Comparison of ENCODE assay signal across 2 cellular contexts in the genomic region with DNA sequence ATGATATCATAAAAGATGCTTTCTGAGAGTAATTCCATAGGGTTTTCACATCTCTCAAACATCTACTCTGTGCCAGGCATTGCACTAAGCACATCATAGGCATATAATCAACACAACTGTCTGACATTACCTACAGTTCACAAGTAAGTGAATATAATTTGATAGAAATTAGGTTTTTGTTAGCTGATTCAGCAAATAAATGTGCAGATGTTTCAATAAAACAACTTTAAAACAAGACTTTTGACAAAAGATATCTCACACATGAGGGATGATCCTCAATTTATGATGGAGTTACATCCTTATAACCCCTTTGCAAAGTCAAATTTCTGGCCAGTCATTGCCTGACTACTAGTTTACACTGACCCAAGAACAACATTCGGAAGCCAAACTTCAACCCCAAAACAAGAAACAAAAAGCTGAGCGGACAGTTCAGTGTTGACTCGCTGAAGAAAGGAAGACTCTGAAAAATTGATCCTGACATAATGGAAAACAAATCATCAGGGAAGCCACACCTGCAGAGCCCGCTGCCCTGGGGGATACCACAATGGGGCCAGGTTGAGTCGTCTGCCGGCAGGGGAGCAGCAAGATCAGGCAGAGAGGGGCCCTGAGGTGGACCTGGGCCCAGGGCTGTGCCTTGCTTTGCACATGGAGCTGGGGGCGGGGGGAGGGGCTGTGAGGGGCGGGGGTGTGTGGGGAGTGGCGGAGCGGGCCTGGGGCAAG.
TF ChIP-seq lines count a peak whose summit lies in the region.

No MANE protein-coding gene starts in this region.

TF ChIP-seq in HepG2, 621 proteins besides CTCF, POLR2A, EP300 and RAD21:
- no peak for TF ChIP-seq U2AF2 (IDR thresholded peaks at IDR 0.05; ENCODE audit: low read depth, low read length)
- TF ChIP-seq MIER3 (CRISPR knock-in tag; IDR thresholded peaks at IDR 0.05; ENCODE audit: borderline replicate concordance), result no peak
- no peak for TF ChIP-seq MLLT10 (CRISPR knock-in tag; IDR thresholded peaks at IDR 0.05)
- peak; percentile 80 to 94 for TF ChIP-seq MAFK (conservative IDR thresholded peaks at IDR 0.05 in 1 of 2, IDR thresholded peaks at IDR 0.05 in 1 of 2; ENCODE audit: low read length in 2 of 2)
- no peak for TF ChIP-seq TRAFD1 (CRISPR knock-in tag; IDR thresholded peaks at IDR 0.05; ENCODE audit: borderline replicate concordance)
- 0 out of 2 replicates have a peak, but pooled peaks have one; percentile 35 for TF ChIP-seq FOXO4 (CRISPR knock-in tag; conservative IDR thresholded peaks at IDR 0.05)
- TF ChIP-seq ZNF678 (CRISPR knock-in tag; IDR thresholded peaks at IDR 0.05), result no peak
- no peak for TF ChIP-seq RFXANK (CRISPR knock-in tag; IDR thresholded peaks at IDR 0.05)
- TF ChIP-seq PAWR (CRISPR knock-in tag; IDR thresholded peaks at IDR 0.05; ENCODE audit: borderline replicate concordance), result no peak
- no peak for TF ChIP-seq ZBTB7A (CRISPR knock-in tag; IDR thresholded peaks at IDR 0.05)
- no peak for TF ChIP-seq TIGD3 (CRISPR knock-in tag; IDR thresholded peaks at IDR 0.05; ENCODE audit: borderline replicate concordance)
- no peak for TF ChIP-seq ZNF510 (CRISPR knock-in tag; IDR thresholded peaks at IDR 0.05; ENCODE audit: low read depth)
- TF ChIP-seq MYPOP (CRISPR knock-in tag; IDR thresholded peaks at IDR 0.05), result no peak
- no peak for TF ChIP-seq ZNF597 (CRISPR knock-in tag; IDR thresholded peaks at IDR 0.05)
- TF ChIP-seq ZNF792 (CRISPR knock-in tag; IDR thresholded peaks at IDR 0.05), result no peak
- TF ChIP-seq SRY (CRISPR knock-in tag; IDR thresholded peaks at IDR 0.05), result no peak
- peak; percentile 92 for TF ChIP-seq MAFF (IDR thresholded peaks at IDR 0.05; ENCODE audit: low read depth, low read length)
- no peak for TF ChIP-seq KDM4B (CRISPR knock-in tag; IDR thresholded peaks at IDR 0.05)
- TF ChIP-seq, protein P1, sequence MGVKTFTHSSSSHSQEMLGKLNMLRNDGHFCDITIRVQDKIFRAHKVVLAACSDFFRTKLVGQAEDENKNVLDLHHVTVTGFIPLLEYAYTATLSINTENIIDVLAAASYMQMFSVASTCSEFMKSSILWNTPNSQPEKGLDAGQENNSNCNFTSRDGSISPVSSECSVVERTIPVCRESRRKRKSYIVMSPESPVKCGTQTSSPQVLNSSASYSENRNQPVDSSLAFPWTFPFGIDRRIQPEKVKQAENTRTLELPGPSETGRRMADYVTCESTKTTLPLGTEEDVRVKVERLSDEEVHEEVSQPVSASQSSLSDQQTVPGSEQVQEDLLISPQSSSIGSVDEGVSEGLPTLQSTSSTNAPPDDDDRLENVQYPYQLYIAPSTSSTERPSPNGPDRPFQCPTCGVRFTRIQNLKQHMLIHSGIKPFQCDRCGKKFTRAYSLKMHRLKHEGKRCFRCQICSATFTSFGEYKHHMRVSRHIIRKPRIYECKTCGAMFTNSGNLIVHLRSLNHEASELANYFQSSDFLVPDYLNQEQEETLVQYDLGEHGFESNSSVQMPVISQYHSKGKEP (CRISPR knock-in tag; IDR thresholded peaks at IDR 0.05), result no peak

TF ChIP-seq in IMR-90, 13 proteins besides CTCF, POLR2A, EP300 and RAD21:
- TF ChIP-seq MAFK (IDR thresholded peaks at IDR 0.05; ENCODE audit: low read depth, low read length), result peak; percentile 89
- TF ChIP-seq BHLHE40 (IDR thresholded peaks at IDR 0.05; ENCODE audit: low read depth, low read length), result no peak
